In genomic region chr14:72810201-72810600, GRCh38 we compare ENCODE assay signal across 10 cellular contexts.
DNase-seq lines count a peak whose midpoint lies in the region; ATAC-seq, FAIRE-seq and TF ChIP-seq lines count a peak whose summit lies in the region.
"Had no signal": no experiment of that assay in that cellular context is flagged by ENCODE, and none has a peak within 500 bp of the region (broad histone marks: within the 10 kb centered on the region; RNA-seq: fewer than 3 reads in every experiment).

No MANE protein-coding gene starts in this region.

- H3K4me1 Mint-ChIP-seq in activated CD8-positive, alpha-beta T cell treated with anti-CD3 and anti-CD28 coated beads for 36 hours (ENCODE audit: low read depth) = peaks cover 30% of the 10 kb centered on the region
- peaks cover 12% of the 10 kb centered on the region for H3K4me1 Mint-ChIP-seq in central memory CD8-positive, alpha-beta T cell
- H3K4me1 Mint-ChIP-seq in CD14-positive monocyte = no peaks in the 10 kb centered on the region

- no peaks in the 10 kb centered on the region for H3K27me3 Mint-ChIP-seq in activated CD8-positive, alpha-beta T cell treated with anti-CD3 and anti-CD28 coated beads for 36 hours
- H3K27me3 Mint-ChIP-seq in central memory CD8-positive, alpha-beta T cell = no peaks in the 10 kb centered on the region
- peaks cover 0 to 7% (median 4%) of the 10 kb centered on the region in 3 donors for H3K27me3 Mint-ChIP-seq in CD14-positive monocyte (ENCODE audit: low read depth in 3 of 3)

- DNase-seq in HTR-8/SVneo (ENCODE audit: insufficient read length, low spot score) (no peak), glomerular visceral epithelial cell (ENCODE audit: extremely low spot score) (no peak), superior temporal gyrus (ENCODE audit: extremely low spot score) (no peak), CD14-positive monocyte (ENCODE audit: low spot score) (no peak)
- peak; percentile 88 for DNase-seq in activated CD8-positive, alpha-beta T cell treated with anti-CD3 and anti-CD28 coated beads for 36 hours
- no peak for DNase-seq in central memory CD8-positive, alpha-beta T cell (ENCODE audit: low spot score in 2 of 2)
- peak in 2 of 3 donors; percentile 5 to 19 for DNase-seq in stimulated activated CD4-positive, alpha-beta T cell treated with anti-CD3 and anti-CD28 coated beads, TNF-alpha, amount 100 ng/mL, for 1 hour (ENCODE audit: low read depth in 3 of 3, low spot score in 1 of 3)
- DNase-seq: NCI-H1092 treated with DMSO at 0.1 percent for 48 hours, upper lobe of right lung had no signal

- peak overlapping the region; percentile 24 for H3K4me3 Mint-ChIP-seq in activated CD8-positive, alpha-beta T cell treated with anti-CD3 and anti-CD28 coated beads for 36 hours
- H3K4me3 Mint-ChIP-seq in central memory CD8-positive, alpha-beta T cell = peak overlapping the region; percentile 17
- no peak overlapping the region for H3K4me3 Mint-ChIP-seq in CD14-positive monocyte

- POLR2A ChIA-PET in activated CD8-positive, alpha-beta T cell treated with anti-CD3 and anti-CD28 coated beads for 36 hours (lab: Charles Lee) = interaction anchor here (1.2 kb wide), 1 partner anchor 9 kb away, joined by 3 read pairs; no protein-coding TSS in a partner anchor

- peak; percentile 97 for ATAC-seq in activated CD8-positive, alpha-beta T cell treated with anti-CD3 and anti-CD28 coated beads for 36 hours
- peak; percentile 87 for ATAC-seq in central memory CD8-positive, alpha-beta T cell (replicated peaks; ENCODE audit: extremely low read depth, poor library complexity, severe bottlenecking)
- no peak for ATAC-seq in HG02938 (IDR thresholded peaks at IDR 0.05; ENCODE audit: unreplicated experiment)
- ATAC-seq: upper lobe of right lung had no signal

- peaks cover 4% of the 10 kb centered on the region for H3K36me3 Mint-ChIP-seq in activated CD8-positive, alpha-beta T cell treated with anti-CD3 and anti-CD28 coated beads for 36 hours (ENCODE audit: low read depth)
- peaks cover 1% of the 10 kb centered on the region for H3K36me3 Mint-ChIP-seq in central memory CD8-positive, alpha-beta T cell (ENCODE audit: insufficient read depth)
- no peaks in the 10 kb centered on the region for H3K36me3 Mint-ChIP-seq in CD14-positive monocyte

- FAIRE-seq in HTR-8/SVneo (lab: Jason Lieb, UNC) = peak; percentile 92

- CTCF ChIA-PET in activated CD8-positive, alpha-beta T cell treated with anti-CD3 and anti-CD28 coated beads for 36 hours (lab: Charles Lee) = interaction anchor here (1.4 kb wide), 1 partner anchor 95 kb away, joined by 4 read pairs; no protein-coding TSS in a partner anchor

- no peak for TF ChIP-seq CTCF in activated CD8-positive, alpha-beta T cell treated with anti-CD3 and anti-CD28 coated beads for 36 hours (IDR thresholded peaks at IDR 0.05)
- no peak for TF ChIP-seq CTCF in CD14-positive monocyte (IDR thresholded peaks at IDR 0.05)

- H3K27ac Mint-ChIP-seq in activated CD8-positive, alpha-beta T cell treated with anti-CD3 and anti-CD28 coated beads for 36 hours = peak overlapping the region; percentile 97
- H3K27ac Mint-ChIP-seq in central memory CD8-positive, alpha-beta T cell (ENCODE audit: low read depth) = peak overlapping the region; percentile 9
- H3K27ac Mint-ChIP-seq in CD14-positive monocyte = no peak overlapping the region

- intact Hi-C loops in activated CD8-positive, alpha-beta T cell treated with anti-CD3 and anti-CD28 coated beads for 36 hours (cut with micrococcal nuclease) = no loop called here
- intact Hi-C loops in CD14-positive monocyte (cut with micrococcal nuclease) = no loop called here

- peaks cover 6% of the 10 kb centered on the region for H3K9me3 Mint-ChIP-seq in activated CD8-positive, alpha-beta T cell treated with anti-CD3 and anti-CD28 coated beads for 36 hours
- no peaks in the 10 kb centered on the region for H3K9me3 Mint-ChIP-seq in central memory CD8-positive, alpha-beta T cell
- peaks cover 0 to 5% (median 1%) of the 10 kb centered on the region in 7 donors for H3K9me3 Mint-ChIP-seq in CD14-positive monocyte

Comparison
In these comparisons a context has a peak if more than half of its experiments do, and no peak if none do; other contexts are left out.
1. DNase-seq: peak in activated CD8-positive, alpha-beta T cell treated with anti-CD3 and anti-CD28 coated beads for 36 hours (single experiment) and stimulated activated CD4-positive, alpha-beta T cell treated with anti-CD3 and anti-CD28 coated beads, TNF-alpha, amount 100 ng/mL, for 1 hour (2 of 3); none in HTR-8/SVneo (single experiment), central memory CD8-positive, alpha-beta T cell (0 of 2), glomerular visceral epithelial cell (single experiment), superior temporal gyrus (single experiment) and CD14-positive monocyte (single experiment).
2. H3K27ac Mint-ChIP-seq: peak in activated CD8-positive, alpha-beta T cell treated with anti-CD3 and anti-CD28 coated beads for 36 hours (single experiment) and central memory CD8-positive, alpha-beta T cell (single experiment); none in CD14-positive monocyte (0 of 7).
3. H3K4me3 Mint-ChIP-seq: peak in activated CD8-positive, alpha-beta T cell treated with anti-CD3 and anti-CD28 coated beads for 36 hours (single experiment) and central memory CD8-positive, alpha-beta T cell (single experiment); none in CD14-positive monocyte (0 of 2).